ENCODE assay signal across 40 cellular contexts in genomic region chr3:150951923-150952322, GRCh38. TPM values are rescaled to one million over a fixed set of nuclear protein-coding genes. Genes with fewer than 3 reads are reported as not detected.
"Had no signal": no experiment of that assay in that cellular context is flagged by ENCODE, and none has a peak within 500 bp of the region (broad histone marks: within the 10 kb centered on the region; RNA-seq: fewer than 3 reads in every experiment).

No MANE protein-coding gene starts in this region.

- DNase-seq: Karpas-422, Kasumi-1, MG63, MM.1S, MV-4-11, NCI-H1048, NCI-H1092, NCI-H1092 treated with DMSO at 0.1 percent for 48 hours, NCI-H1105, NCI-H1105 treated with DMSO at 0.1 percent for 48 hours, NCI-H1417, NCI-H1417 treated with DMSO at 0.1 percent for 48 hours, NCI-H1436, NCI-H1436 treated with DMSO at 0.1 percent for 48 hours, NCI-H146, NCI-H1694, NCI-H1694 treated with DMSO at 0.1 percent for 48 hours, NCI-H187, NCI-H187 treated with DMSO at 0.1 percent for 48 hours, NCI-H1930, NCI-H2029, NCI-H2029 treated with DMSO at 0.1 percent for 48 hours, NCI-H2081, NCI-H2081 treated with DMSO at 0.1 percent for 48 hours, NCI-H2107, NCI-H2171, NCI-H2171 treated with DMSO at 0.1 percent for 48 hours, NCI-H2227 treated with DMSO at 0.1 percent for 48 hours, NCI-H226, NCI-H345, NCI-H446, NCI-H446 treated with DMSO at 0.1 percent for 48 hours, NCI-H510A, NCI-H510A treated with DMSO at 0.1 percent for 48 hours, NCI-H524, NCI-H524 treated with DMSO at 0.1 percent for 48 hours had no signal

- H3K36me3 ChIP-seq: MG63 had no signal

- H3K9me3 ChIP-seq: MG63 had no signal

- H3K4me3 ChIP-seq: MG63 had no signal

RNA-seq across cellular contexts. Expression of gene CLRN1, which starts 20.6 kb away (rescaled TPM):
- total RNA-seq: LHCN-M2, M059J, MCF 10A, NCI-H460 had no signal

RNA-seq across cellular contexts. Expression of gene MINDY4B, which starts 46.7 kb away (rescaled TPM):
- total RNA-seq: LHCN-M2, M059J, MCF 10A, NCI-H460 had no signal
